ENCODE assay signal across 10 cellular contexts in the genomic region with DNA sequence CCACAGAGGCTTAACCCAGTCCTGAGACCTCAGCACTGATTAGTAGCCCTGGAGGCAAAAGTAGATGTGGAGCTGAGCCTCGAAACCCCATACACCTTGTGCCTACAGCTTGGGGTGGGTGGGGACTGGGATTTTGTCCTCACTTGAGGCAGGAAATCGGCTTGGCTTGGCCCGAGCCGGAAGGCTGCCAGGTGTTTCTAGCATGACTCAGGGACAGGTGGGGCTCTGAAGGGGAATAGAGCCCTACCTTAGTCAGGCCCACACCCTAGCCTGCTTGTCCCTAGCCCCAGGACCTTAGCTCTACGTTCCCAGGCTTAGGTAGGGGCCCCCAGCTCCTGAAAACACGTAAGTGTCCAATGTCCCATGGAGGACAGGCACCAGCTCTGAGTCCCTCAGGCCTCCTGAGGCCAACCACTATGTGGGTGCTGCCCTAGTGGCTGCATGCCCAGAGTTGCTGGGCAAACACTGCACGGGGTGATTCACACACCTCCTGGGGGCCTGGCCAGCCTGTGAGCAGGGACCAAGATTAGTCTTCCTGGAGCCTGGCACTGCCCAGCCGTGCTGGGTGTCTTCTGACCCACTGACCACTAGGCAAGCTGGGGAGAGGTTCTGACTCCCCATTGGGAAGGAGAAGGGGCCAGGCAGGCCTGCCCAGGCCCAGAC. TPM values are rescaled to one million over a fixed set of nuclear protein-coding genes. Genes with fewer than 3 reads are reported as not detected.
DNase-seq lines count a peak whose midpoint lies in the region; ATAC-seq, FAIRE-seq and TF ChIP-seq lines count a peak whose summit lies in the region.
"Had no signal": no experiment of that assay in that cellular context is flagged by ENCODE, and none has a peak within 500 bp of the region (broad histone marks: within the 10 kb centered on the region; RNA-seq: fewer than 3 reads in every experiment).

No MANE protein-coding gene starts in this region.

- no peaks in the 10 kb centered on the region for H3K27me3 ChIP-seq in pancreas

- FAIRE-seq in pancreas (lab: Jason Lieb, UNC): no peak

- no peak for TF ChIP-seq CTCF in pancreas (IDR thresholded peaks at IDR 0.05)

- no peaks in the 10 kb centered on the region for H3K9me3 ChIP-seq in pancreas

- H3K27ac ChIP-seq in epithelial cell of prostate: peak overlapping the region; percentile 99
- peak overlapping the region; percentile 19 to 92 (median 81) for H3K27ac ChIP-seq in pancreas

- no peak overlapping the region for H3K4me3 ChIP-seq in pancreas

- 27 to 32% methylated on average over 8 of the region's 8 CpGs for WGBS in pancreas, 2 donors

- peak; percentile 81 to 88 (median 83) for ATAC-seq in pancreas
- ATAC-seq in GM18517 (IDR thresholded peaks at IDR 0.05; ENCODE audit: unreplicated experiment): no peak
- ATAC-seq in GM21515 (IDR thresholded peaks at IDR 0.05; ENCODE audit: unreplicated experiment): no peak
- ATAC-seq in HG03280 (IDR thresholded peaks at IDR 0.05; ENCODE audit: unreplicated experiment): no peak

- intact Hi-C loops in pancreas (cut with DNase I): no loop called here

- peak; percentile 87 for DNase-seq in DMS53 (lab: John Stamatoyannopoulos, UW)
- peak; percentile 56 for DNase-seq in NCI-H510A (lab: John Stamatoyannopoulos, UW)
- DNase-seq in epithelial cell of prostate (ENCODE audit: low read depth, low spot score): peak; percentile 95
- DNase-seq in pancreas: peak; percentile 84 to 95 (median 90)
- DNase-seq in HuH-7.5 (ENCODE audit: low spot score): no peak
- DNase-seq: activated T-cell treated with anti-CD3 and anti-CD28 coated beads, Interleukin-2, amount 50 U/mL, for 24 hours had no signal

- peaks cover 11 to 23% (median 18%) of the 10 kb centered on the region in 3 donors for H3K4me1 ChIP-seq in pancreas

- no peaks in the 10 kb centered on the region for H3K36me3 ChIP-seq in pancreas

RNA-seq across cellular contexts. Expression of a gene that starts 3.1 kb away (rescaled TPM):
- total RNA-seq in pancreas: 10 to 100 TPM in 1 of 6 donors, 1 to 10 TPM in 5; 4.9 to 14.7 (median 6.4) TPM
- 10 to 100 TPM in 1 of 2 donors, 1 to 10 TPM in 1; 9.6 to 12.4 TPM for polyA plus RNA-seq in pancreas

RNA-seq across cellular contexts. Expression of a gene that starts 29.0 kb away (rescaled TPM):
- total RNA-seq in pancreas: 1 to 10 TPM; 2.3 to 5.4 (median 4.2) TPM
- polyA plus RNA-seq in pancreas: 1 to 10 TPM; 7.5 to 7.7 TPM

RNA-seq across cellular contexts. Expression of a gene that starts 30.9 kb away (rescaled TPM):
- total RNA-seq in pancreas: under 1 TPM in 2 of 6 donors, not detected in 4; 0.19 to 0.22 TPM
- polyA plus RNA-seq in pancreas: under 1 TPM in 1 of 2 donors, not detected in 1; 0.42 TPM
- total RNA-seq: glomerular endothelial cell had no signal

RNA-seq across cellular contexts. Expression of a gene that starts 39.3 kb away (rescaled TPM):
- total RNA-seq in pancreas: 10 to 100 TPM; 24.9 to 64.1 (median 41.7) TPM
- 100 to 1,000 TPM; 245 to 249 TPM for polyA plus RNA-seq in pancreas

RNA-seq across cellular contexts. Expression of a gene that starts 44.3 kb away (rescaled TPM):
- 1 to 10 TPM in 2 of 6 donors, under 1 TPM in 4; 0.79 to 2.5 (median 0.84) TPM for total RNA-seq in pancreas
- polyA plus RNA-seq in pancreas: 1 to 10 TPM; 1.4 to 2.3 TPM

Comparison
In these comparisons a context has a peak if more than half of its experiments do, and no peak if none do; other contexts are left out.
1. ATAC-seq: peak in pancreas (4 of 4); none in GM18517 (single experiment), GM21515 (single experiment) and HG03280 (single experiment).